8 cellular contexts compared by ENCODE assay signal in genomic region chr22:45163417-45164216, GRCh38. TPM values are rescaled to one million over a fixed set of nuclear protein-coding genes. Genes with fewer than 3 reads are reported as not detected.
DNase-seq lines count a peak whose midpoint lies in the region; ATAC-seq and TF ChIP-seq lines count a peak whose summit lies in the region.

TSS of gene NUP50 (plus strand) at chr22:45163925. CDS start at chr22:45168178, 4,253 bp downstream.

- H3K27ac ChIP-seq in HEK293 (ENCODE audit: extremely low read depth, low read depth, low read length) (peak within 1 kb of the TSS; percentile 86), gastroesophageal sphincter (peak within 1 kb of the TSS; percentile 60 to 94 (median 92))

- in situ Hi-C loops in SK-MEL-5 (cut with HindIII; ENCODE audit: low pct_unique_long_range_greater_than_20kb, low sequenced_read_pairs): no loop called here

- H3K4me1 ChIP-seq in HEK293 (ENCODE audit: control insufficient read depth, insufficient read depth, low read length) (peaks cover 32% of the 10 kb centered on the region), gastroesophageal sphincter (peaks cover 0 to 66% (median 13%) of the 10 kb centered on the region in 3 donors)

- CTCF ChIA-PET in HEK293 (lab: Yijun Ruan, JAX): interaction anchor here (0.7 to 1.3 kb wide), 6 partner anchors 44 to 669 kb away, joined by 3 to 6 read pairs (median 4); no protein-coding TSS in a partner anchor

- POLR2A ChIA-PET in HEK293 (lab: Yijun Ruan, JAX): interaction anchor here (0.6 to 2.1 kb wide), 20 partner anchors 9 to 348 kb away, joined by 3 to 9 read pairs (median 4); partner anchors contain the start of gene PHF21B

- H3K4me3 ChIP-seq in HEK293 (ENCODE audit: low read depth, low read length) (peak within 1 kb of the TSS; percentile 93), gastroesophageal sphincter (peak within 1 kb of the TSS; percentile 90 to 93)

- peak; percentile 96 for ATAC-seq in gastroesophageal sphincter

- TF ChIP-seq POLR2A in gastroesophageal sphincter (IDR thresholded peaks at IDR 0.05): peak; percentile 70 to 75

- H3K27me3 ChIP-seq in gastroesophageal sphincter: no peaks in the 10 kb centered on the region

- H3K36me3 ChIP-seq in HEK293 (ENCODE audit: control insufficient read depth in 2 of 2, insufficient read depth in 1 of 2, low read length in 2 of 2) (peaks cover 27% of the 10 kb centered on the region in 2 experiments), gastroesophageal sphincter (peaks cover 0 to 8% of the 10 kb centered on the region in 2 donors)

- 20% methylated on average over 1 of the region's 98 CpGs; no CpG with 5 or more reads in 1 of the 2 donors for WGBS in gastroesophageal sphincter (ENCODE audit: low coverage in 1 of 2), 2 donors

- no peak for TF ChIP-seq EP300 in gastroesophageal sphincter (IDR thresholded peaks at IDR 0.05)

- no peaks in the 10 kb centered on the region for H3K9me3 ChIP-seq in HEK293 (ENCODE audit: control insufficient read depth, insufficient read depth, low read depth, low read length)
- H3K9me3 ChIP-seq in gastroesophageal sphincter: no peaks in the 10 kb centered on the region

- TF ChIP-seq CTCF in HEK293 (tag by site-specific recombination; IDR thresholded peaks at IDR 0.05): peak; percentile 94
- TF ChIP-seq CTCF in gastroesophageal sphincter (IDR thresholded peaks at IDR 0.05): peak in 2 of 4 experiments; percentile 16 to 28

- DNase-seq in GM03348 (ENCODE audit: low spot score) (peak; percentile 100), MV-4-11 (lab: John Stamatoyannopoulos, UW) (peak; percentile 95), SK-MEL-5 (ENCODE audit: low read depth, low spot score) (peak; percentile 97), non-pigmented ciliary epithelial cell (ENCODE audit: low read depth) (peak; percentile 70), superior temporal gyrus (ENCODE audit: extremely low spot score) (peak; percentile 96)
- DNase-seq in activated naive CD4-positive, alpha-beta T cell treated with Interleukin-2 at 50 U/mL for 16 hours: peak; percentile 95

TF ChIP-seq in HEK293, 187 proteins besides CTCF, POLR2A, EP300 and RAD21 (continues in another document):
- TF ChIP-seq OVOL3 (tag by site-specific recombination; IDR thresholded peaks at IDR 0.05) (peak; percentile 37; the same call in 1 of the 2 replicates), ZNF311 (tag by site-specific recombination; IDR thresholded peaks at IDR 0.05; ENCODE audit: borderline replicate concordance) (no peak), WT1 (tag by site-specific recombination; IDR thresholded peaks at IDR 0.05) (peak; percentile 52; the same call in 1 of the 2 replicates), ZNF362 (tag by site-specific recombination; IDR thresholded peaks at IDR 0.05) (peak; percentile 82), ZNF354C (tag by site-specific recombination; IDR thresholded peaks at IDR 0.05; ENCODE audit: borderline replicate concordance, low read depth) (no peak), ZNF768 (tag by site-specific recombination; IDR thresholded peaks at IDR 0.05) (no peak), ZNF585B (tag by site-specific recombination; IDR thresholded peaks at IDR 0.05) (no peak), ZNF132 (tag by site-specific recombination; IDR thresholded peaks at IDR 0.05; ENCODE audit: borderline replicate concordance) (no peak), ZNF324 (tag by site-specific recombination; IDR thresholded peaks at IDR 0.05) (0 out of 2 replicates have a peak, but pooled peaks have one; percentile 20), BCL11A (tag by site-specific recombination; IDR thresholded peaks at IDR 0.05; ENCODE audit: low read depth) (peak; percentile 25; the same call in 1 of the 2 replicates), ZNF335 (tag by site-specific recombination; conservative IDR thresholded peaks at IDR 0.05) (peak; percentile 90), ZNF664 (tag by site-specific recombination; IDR thresholded peaks at IDR 0.05) (no peak), ZNF747 (tag by site-specific recombination; IDR thresholded peaks at IDR 0.05) (no peak), PATZ1 (tag by site-specific recombination; IDR thresholded peaks at IDR 0.05) (peak; percentile 54; the same call in 1 of the 2 replicates), ZSCAN18 (tag by site-specific recombination; IDR thresholded peaks at IDR 0.05) (no peak), HOXC10 (CRISPR knock-in tag; IDR thresholded peaks at IDR 0.05) (no peak), ZNF138 (tag by site-specific recombination; IDR thresholded peaks at IDR 0.05; ENCODE audit: borderline replicate concordance) (no peak), INSM2 (tag by site-specific recombination; IDR thresholded peaks at IDR 0.05) (peak; percentile 23; the same call in 1 of the 2 replicates), ZFP41 (tag by site-specific recombination; IDR thresholded peaks at IDR 0.05; ENCODE audit: borderline replicate concordance) (no peak), ZNF701 (tag by site-specific recombination; IDR thresholded peaks at IDR 0.05) (no peak), GLIS1 (tag by site-specific recombination; IDR thresholded peaks at IDR 0.05) (peak; percentile 69; the same call in 1 of the 2 replicates), ZFP3 (tag by site-specific recombination; IDR thresholded peaks at IDR 0.05; ENCODE audit: low read depth) (no peak), ZNF544 (tag by site-specific recombination; IDR thresholded peaks at IDR 0.05) (no peak), ZNF843 (tag by site-specific recombination; IDR thresholded peaks at IDR 0.05) (no peak), IKZF3 (tag by site-specific recombination; IDR thresholded peaks at IDR 0.05) (no peak), ZBTB17 (tag by site-specific recombination; IDR thresholded peaks at IDR 0.05) (no peak), KLF16 (tag by site-specific recombination; IDR thresholded peaks at IDR 0.05) (peak; percentile 67; the same call in 1 of the 2 replicates), ZNF529 (tag by site-specific recombination; IDR thresholded peaks at IDR 0.05; ENCODE audit: insufficient replicate concordance) (no peak), HOXD13 (CRISPR knock-in tag; IDR thresholded peaks at IDR 0.05; ENCODE audit: borderline replicate concordance) (no peak), FEZF1 (tag by site-specific recombination; IDR thresholded peaks at IDR 0.05) (peak; percentile 39; the same call in 1 of the 2 replicates), ZNF214 (tag by site-specific recombination; IDR thresholded peaks at IDR 0.05; ENCODE audit: borderline replicate concordance) (no peak), ZNF610 (tag by site-specific recombination; IDR thresholded peaks at IDR 0.05; ENCODE audit: borderline replicate concordance) (0 out of 2 replicates have a peak, but pooled peaks have one; percentile 29)

RNA-seq across cellular contexts. Expression of gene NUP50, which starts in this region (rescaled TPM):
- total RNA-seq in SK-MEL-5 (2014; rRNA removed; shearing (Covaris generic)): 186 and 187 TPM in 2 replicates
- 136 and 201 TPM in 2 replicates for polyA plus RNA-seq in SK-MEL-5 (2015; cell fraction: cytosol; rRNA removed)
- polyA plus RNA-seq in SK-MEL-5 (2015; cell fraction: nucleus; rRNA removed): 142 and 178 TPM in 2 replicates
- total RNA-seq in gastroesophageal sphincter: 10 to 100 TPM; 15.9 to 32.9 (median 28.8) TPM

Comparison
In these comparisons a context has a peak if more than half of its experiments do, and no peak if none do; other contexts are left out.
1. Peak in every context shown above with its lines: DNase-seq, ATAC-seq, H3K4me3 ChIP-seq and H3K27ac ChIP-seq.